ENCODE assay signal across 22 cellular contexts in genomic region chr6:151341481-151342195, GRCh38.
"Had no signal": no experiment of that assay in that cellular context is flagged by ENCODE, and none has a peak within 500 bp of the region (broad histone marks: within the 10 kb centered on the region; RNA-seq: fewer than 3 reads in every experiment).

No MANE protein-coding gene starts in this region.

- H3K27ac ChIP-seq: brain microvascular endothelial cell, left lung, pancreas, prostate gland, stomach, tibial artery had no signal

- H3K27me3 ChIP-seq: brain microvascular endothelial cell, left lung, pancreas, stomach, tibial artery had no signal

- H3K4me3 ChIP-seq: left lung, lung, pancreas, prostate gland, stomach, tibial artery had no signal

- DNase-seq: activated CD4-positive, alpha-beta memory T cell treated with anti-CD3 and anti-CD28 coated beads for 36 hours; activated CD4-positive, alpha-beta T cell treated with anti-CD3 and anti-CD28 coated beads for 4 hours; activated CD8-positive, alpha-beta memory T cell treated with anti-CD3 and anti-CD28 coated beads, Interleukin-2, amount 50 U/mL, for 48 hours; activated gamma-delta T cell; activated naive CD4-positive, alpha-beta T cell treated with anti-CD3 and anti-CD28 coated beads, Interleukin-2, amount 10 ng/mL, durations not matched to agents 7 days and 5 days; activated naive CD8-positive, alpha-beta T cell treated with anti-CD3 and anti-CD28 coated beads, Interleukin-2, amount 10 ng/mL, durations not matched to agents 7 days and 5 days; activated T-cell treated with anti-CD3 and anti-CD28 coated beads, Interleukin-2, amount 50 U/mL, for 24 hours; brain microvascular endothelial cell; cortex of kidney; hypothalamus; left lung; mesendoderm; pancreas; retina; stimulated activated CD4-positive, alpha-beta T cell treated with anti-CD3 and anti-CD28 coated beads, Interleukin-15, amount 100 ng/mL, for 24 hours; stimulated activated CD4-positive, alpha-beta T cell treated with anti-CD3 and anti-CD28 coated beads, Interleukin-2, amount 100 ng/mL, for 24 hours; stimulated activated naive B cell treated with anti-CD40 and anti-IgM and Interleukin-4, amounts not matched to agents 10 μg/mL and 1 μg/mL and 100 μg/mL, for 72 hours; stomach; T-helper 1 cell; tibial artery had no signal

- H3K36me3 ChIP-seq: left lung, pancreas, prostate gland had no signal

- H3K9me3 ChIP-seq: left lung, pancreas, prostate gland, stomach, tibial artery had no signal

- ATAC-seq: left lung; pancreas; stimulated activated naive B cell treated with anti-CD40 and anti-IgM and Interleukin-4, amounts not matched to agents 10 μg/mL and 1 μg/mL and 100 μg/mL, for 72 hours had no signal

- H3K4me1 ChIP-seq: left lung, pancreas, prostate gland, tibial artery had no signal
